Comparison of ENCODE assay signal across 1 cellular context in genomic region chr3:44338828-44339127, GRCh38.
TF ChIP-seq lines count a peak whose summit lies in the region.

No MANE protein-coding gene starts in this region.

TF ChIP-seq in HepG2, 621 proteins besides CTCF, POLR2A, EP300 and RAD21 (continued from another document):
- TF ChIP-seq, protein P1, sequence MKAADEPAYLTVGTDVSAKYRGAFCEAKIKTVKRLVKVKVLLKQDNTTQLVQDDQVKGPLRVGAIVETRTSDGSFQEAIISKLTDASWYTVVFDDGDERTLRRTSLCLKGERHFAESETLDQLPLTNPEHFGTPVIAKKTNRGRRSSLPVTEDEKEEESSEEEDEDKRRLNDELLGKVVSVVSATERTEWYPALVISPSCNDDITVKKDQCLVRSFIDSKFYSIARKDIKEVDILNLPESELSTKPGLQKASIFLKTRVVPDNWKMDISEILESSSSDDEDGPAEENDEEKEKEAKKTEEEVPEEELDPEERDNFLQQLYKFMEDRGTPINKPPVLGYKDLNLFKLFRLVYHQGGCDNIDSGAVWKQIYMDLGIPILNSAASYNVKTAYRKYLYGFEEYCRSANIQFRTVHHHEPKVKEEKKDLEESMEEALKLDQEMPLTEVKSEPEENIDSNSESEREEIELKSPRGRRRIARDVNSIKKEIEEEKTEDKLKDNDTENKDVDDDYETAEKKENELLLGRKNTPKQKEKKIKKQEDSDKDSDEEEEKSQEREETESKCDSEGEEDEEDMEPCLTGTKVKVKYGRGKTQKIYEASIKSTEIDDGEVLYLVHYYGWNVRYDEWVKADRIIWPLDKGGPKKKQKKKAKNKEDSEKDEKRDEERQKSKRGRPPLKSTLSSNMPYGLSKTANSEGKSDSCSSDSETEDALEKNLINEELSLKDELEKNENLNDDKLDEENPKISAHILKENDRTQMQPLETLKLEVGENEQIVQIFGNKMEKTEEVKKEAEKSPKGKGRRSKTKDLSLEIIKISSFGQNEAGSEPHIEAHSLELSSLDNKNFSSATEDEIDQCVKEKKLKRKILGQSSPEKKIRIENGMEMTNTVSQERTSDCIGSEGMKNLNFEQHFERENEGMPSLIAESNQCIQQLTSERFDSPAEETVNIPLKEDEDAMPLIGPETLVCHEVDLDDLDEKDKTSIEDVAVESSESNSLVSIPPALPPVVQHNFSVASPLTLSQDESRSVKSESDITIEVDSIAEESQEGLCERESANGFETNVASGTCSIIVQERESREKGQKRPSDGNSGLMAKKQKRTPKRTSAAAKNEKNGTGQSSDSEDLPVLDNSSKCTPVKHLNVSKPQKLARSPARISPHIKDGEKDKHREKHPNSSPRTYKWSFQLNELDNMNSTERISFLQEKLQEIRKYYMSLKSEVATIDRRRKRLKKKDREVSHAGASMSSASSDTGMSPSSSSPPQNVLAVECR (CRISPR knock-in tag; IDR thresholded peaks at IDR 0.05; ENCODE audit: borderline replicate concordance): no peak; the same call in 1 of the 2 replicates
- TF ChIP-seq PAX8 (CRISPR knock-in tag; IDR thresholded peaks at IDR 0.05; ENCODE audit: borderline replicate concordance): no peak
- TF ChIP-seq NR1H2 (CRISPR knock-in tag; IDR thresholded peaks at IDR 0.05; ENCODE audit: borderline replicate concordance, low read depth): no peak
- TF ChIP-seq, protein P2, sequence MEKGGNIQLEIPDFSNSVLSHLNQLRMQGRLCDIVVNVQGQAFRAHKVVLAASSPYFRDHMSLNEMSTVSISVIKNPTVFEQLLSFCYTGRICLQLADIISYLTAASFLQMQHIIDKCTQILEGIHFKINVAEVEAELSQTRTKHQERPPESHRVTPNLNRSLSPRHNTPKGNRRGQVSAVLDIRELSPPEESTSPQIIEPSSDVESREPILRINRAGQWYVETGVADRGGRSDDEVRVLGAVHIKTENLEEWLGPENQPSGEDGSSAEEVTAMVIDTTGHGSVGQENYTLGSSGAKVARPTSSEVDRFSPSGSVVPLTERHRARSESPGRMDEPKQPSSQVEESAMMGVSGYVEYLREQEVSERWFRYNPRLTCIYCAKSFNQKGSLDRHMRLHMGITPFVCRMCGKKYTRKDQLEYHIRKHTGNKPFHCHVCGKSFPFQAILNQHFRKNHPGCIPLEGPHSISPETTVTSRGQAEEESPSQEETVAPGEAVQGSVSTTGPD (CRISPR knock-in tag; IDR thresholded peaks at IDR 0.05): no peak
- TF ChIP-seq ZNF138 (CRISPR knock-in tag; IDR thresholded peaks at IDR 0.05; ENCODE audit: low read depth): no peak
- TF ChIP-seq, protein P3, sequence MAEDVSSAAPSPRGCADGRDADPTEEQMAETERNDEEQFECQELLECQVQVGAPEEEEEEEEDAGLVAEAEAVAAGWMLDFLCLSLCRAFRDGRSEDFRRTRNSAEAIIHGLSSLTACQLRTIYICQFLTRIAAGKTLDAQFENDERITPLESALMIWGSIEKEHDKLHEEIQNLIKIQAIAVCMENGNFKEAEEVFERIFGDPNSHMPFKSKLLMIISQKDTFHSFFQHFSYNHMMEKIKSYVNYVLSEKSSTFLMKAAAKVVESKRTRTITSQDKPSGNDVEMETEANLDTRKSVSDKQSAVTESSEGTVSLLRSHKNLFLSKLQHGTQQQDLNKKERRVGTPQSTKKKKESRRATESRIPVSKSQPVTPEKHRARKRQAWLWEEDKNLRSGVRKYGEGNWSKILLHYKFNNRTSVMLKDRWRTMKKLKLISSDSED (CRISPR knock-in tag; IDR thresholded peaks at IDR 0.05): no peak
- TF ChIP-seq HMGXB4 (CRISPR knock-in tag; IDR thresholded peaks at IDR 0.05; ENCODE audit: borderline replicate concordance in 1 of 2, low read depth in 1 of 2): peak in 1 of 2 experiments; percentile 51; a peak in 1 of 4 replicates
- 0 out of 4 replicates have a peak, but pooled peaks of 1 of the 2 experiments have one; percentile 30 for TF ChIP-seq REST (IDR thresholded peaks at IDR 0.05; ENCODE audit: borderline replicate concordance in 1 of 2, low read depth in 1 of 2, low read length in 2 of 2)
- TF ChIP-seq MAZ (IDR thresholded peaks at IDR 0.05; ENCODE audit: borderline replicate concordance, low read depth, low read length): peak; percentile 28; the same call in 1 of the 2 replicates
- no peak for TF ChIP-seq MAZ (CRISPR knock-in tag; IDR thresholded peaks at IDR 0.05; ENCODE audit: low read depth)
- peak; percentile 99 for TF ChIP-seq ZNF232 (CRISPR knock-in tag; IDR thresholded peaks at IDR 0.05; ENCODE audit: borderline replicate concordance)
- TF ChIP-seq, protein P4, sequence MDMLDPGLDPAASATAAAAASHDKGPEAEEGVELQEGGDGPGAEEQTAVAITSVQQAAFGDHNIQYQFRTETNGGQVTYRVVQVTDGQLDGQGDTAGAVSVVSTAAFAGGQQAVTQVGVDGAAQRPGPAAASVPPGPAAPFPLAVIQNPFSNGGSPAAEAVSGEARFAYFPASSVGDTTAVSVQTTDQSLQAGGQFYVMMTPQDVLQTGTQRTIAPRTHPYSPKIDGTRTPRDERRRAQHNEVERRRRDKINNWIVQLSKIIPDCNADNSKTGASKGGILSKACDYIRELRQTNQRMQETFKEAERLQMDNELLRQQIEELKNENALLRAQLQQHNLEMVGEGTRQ (IDR thresholded peaks at IDR 0.05; ENCODE audit: low read depth, low read length): no peak
- TF ChIP-seq, protein P4 (CRISPR knock-in tag; IDR thresholded peaks at IDR 0.05; ENCODE audit: borderline replicate concordance): no peak
- no peak for TF ChIP-seq MZF1 (CRISPR knock-in tag; IDR thresholded peaks at IDR 0.05; ENCODE audit: borderline replicate concordance)
- TF ChIP-seq KMT2B (CRISPR knock-in tag; IDR thresholded peaks at IDR 0.05): 0 out of 2 replicates have a peak, but pooled peaks have one; percentile 20
- TF ChIP-seq HOXD1 (CRISPR knock-in tag; IDR thresholded peaks at IDR 0.05): no peak
- TF ChIP-seq ZFAT (CRISPR knock-in tag; conservative IDR thresholded peaks at IDR 0.05): no peak
- 0 out of 2 replicates have a peak, but pooled peaks have one; percentile 2 for TF ChIP-seq ZNF468 (CRISPR knock-in tag; IDR thresholded peaks at IDR 0.05)
- TF ChIP-seq MLXIP (CRISPR knock-in tag; IDR thresholded peaks at IDR 0.05; ENCODE audit: borderline replicate concordance): no peak
- no peak for TF ChIP-seq GZF1 (CRISPR knock-in tag; IDR thresholded peaks at IDR 0.05)
- TF ChIP-seq NFIC (IDR thresholded peaks at IDR 0.05; ENCODE audit: low read length): no peak
- TF ChIP-seq, protein P5, sequence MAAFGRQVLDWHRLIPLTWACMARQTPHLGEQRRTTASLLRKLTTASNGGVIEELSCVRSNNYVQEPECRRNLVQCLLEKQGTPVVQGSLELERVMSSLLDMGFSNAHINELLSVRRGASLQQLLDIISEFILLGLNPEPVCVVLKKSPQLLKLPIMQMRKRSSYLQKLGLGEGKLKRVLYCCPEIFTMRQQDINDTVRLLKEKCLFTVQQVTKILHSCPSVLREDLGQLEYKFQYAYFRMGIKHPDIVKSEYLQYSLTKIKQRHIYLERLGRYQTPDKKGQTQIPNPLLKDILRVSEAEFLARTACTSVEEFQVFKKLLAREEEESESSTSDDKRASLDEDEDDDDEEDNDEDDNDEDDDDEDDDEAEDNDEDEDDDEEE (CRISPR knock-in tag; IDR thresholded peaks at IDR 0.05): no peak
- no peak for TF ChIP-seq ZNF7 (CRISPR knock-in tag; IDR thresholded peaks at IDR 0.05)
- TF ChIP-seq FOXP4 (CRISPR knock-in tag; IDR thresholded peaks at IDR 0.05): no peak
- 0 out of 2 replicates have a peak, but pooled peaks have one; percentile 8 for TF ChIP-seq ZBTB7A (CRISPR knock-in tag; IDR thresholded peaks at IDR 0.05)
- peak; percentile 46; the same call in 1 of the 2 replicates for TF ChIP-seq ZNF605 (CRISPR knock-in tag; IDR thresholded peaks at IDR 0.05)
- TF ChIP-seq, protein P6, sequence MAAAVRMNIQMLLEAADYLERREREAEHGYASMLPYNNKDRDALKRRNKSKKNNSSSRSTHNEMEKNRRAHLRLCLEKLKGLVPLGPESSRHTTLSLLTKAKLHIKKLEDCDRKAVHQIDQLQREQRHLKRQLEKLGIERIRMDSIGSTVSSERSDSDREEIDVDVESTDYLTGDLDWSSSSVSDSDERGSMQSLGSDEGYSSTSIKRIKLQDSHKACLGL (CRISPR knock-in tag; IDR thresholded peaks at IDR 0.05): no peak
- peak; percentile 3; the same call in 1 of the 2 replicates for TF ChIP-seq PPARG (CRISPR knock-in tag; conservative IDR thresholded peaks at IDR 0.05)
- 0 out of 2 replicates have a peak, but pooled peaks have one; percentile 7 for TF ChIP-seq TP53 (CRISPR knock-in tag; conservative IDR thresholded peaks at IDR 0.05)
- TF ChIP-seq RXRB (CRISPR knock-in tag; IDR thresholded peaks at IDR 0.05; ENCODE audit: borderline replicate concordance): no peak
